Comparison of ENCODE assay signal across 30 cellular contexts in genomic region chr7:108104324-108104723, GRCh38. TPM values are rescaled to one million over a fixed set of nuclear protein-coding genes. Genes with fewer than 3 reads are reported as not detected.
DNase-seq lines count a peak whose midpoint lies in the region; TF ChIP-seq lines count a peak whose summit lies in the region.
"Had no signal": no experiment of that assay in that cellular context is flagged by ENCODE, and none has a peak within 500 bp of the region (broad histone marks: within the 10 kb centered on the region; RNA-seq: fewer than 3 reads in every experiment).

No MANE protein-coding gene starts in this region.

- TF ChIP-seq EP300 in stomach (IDR thresholded peaks at IDR 0.05), result no peak

- H3K27me3 ChIP-seq in GM23248 (replicated peaks; ENCODE audit: insufficient read depth) (no peaks in the 10 kb centered on the region), trophoblast cell (ENCODE audit: insufficient read depth, low read length) (no peaks in the 10 kb centered on the region), stomach (no peaks in the 10 kb centered on the region)
- H3K27me3 ChIP-seq: BLaER1 treated with 17β-estradiol and CSF1 and Interleukin-3, amounts not matched to agents 10 nM and 100 nM; colonic mucosa; tibial artery had no signal

- H3K36me3 ChIP-seq in GM23248 (ENCODE audit: low read depth) (no peaks in the 10 kb centered on the region), trophoblast cell (ENCODE audit: control insufficient read depth in 1 of 2, insufficient read depth in 2 of 2, low read length in 2 of 2) (no peaks in the 10 kb centered on the region), stomach (no peaks in the 10 kb centered on the region)
- H3K36me3 ChIP-seq: BLaER1 treated with 17β-estradiol and CSF1 and Interleukin-3, amounts not matched to agents 10 nM and 100 nM; colonic mucosa; neutrophil; prostate gland; tibial artery had no signal

- peak overlapping the region; percentile 87 for H2BK5ac ChIP-seq in trophoblast cell (ENCODE audit: low read depth, low read length, poor library complexity)

- H3K18ac ChIP-seq in trophoblast cell (ENCODE audit: low read length), result peak overlapping the region; percentile 72

- H2BK12ac ChIP-seq in trophoblast cell (ENCODE audit: low read length), result peak overlapping the region; percentile 97

- H3K4ac ChIP-seq in trophoblast cell (ENCODE audit: low read depth, low read length), result no peak overlapping the region

- peak overlapping the region; percentile 26 for H2AK5ac ChIP-seq in trophoblast cell (ENCODE audit: low read length)

- no peak overlapping the region for H3K27ac Mint-ChIP-seq in activated naive CD8-positive, alpha-beta T cell treated with anti-CD3 and anti-CD28 coated beads for 36 hours
- H3K27ac Mint-ChIP-seq: activated B cell treated with CpG ODN at 0.5 μM for 24 hours; activated naive CD4-positive, alpha-beta T cell treated with anti-CD3 and anti-CD28 coated beads for 36 hours; naive B cell had no signal

- H3K9me3 Mint-ChIP-seq in activated naive CD8-positive, alpha-beta T cell treated with anti-CD3 and anti-CD28 coated beads for 36 hours, result no peaks in the 10 kb centered on the region
- H3K9me3 Mint-ChIP-seq: activated B cell treated with CpG ODN at 0.5 μM for 24 hours; activated naive CD4-positive, alpha-beta T cell treated with anti-CD3 and anti-CD28 coated beads for 36 hours; naive B cell had no signal

- 86 to 95% methylated on average over 7 of the region's 7 CpGs for WGBS in GM23248 (ENCODE audit: low coverage in 1 of 2, low lambda C conversion rate in 2 of 2, missing lambda C conversion rate in 2 of 2), 2 experiments
- no CpG with 5 or more reads among the region's 7 CpGs for WGBS in trophoblast cell (ENCODE audit: extremely low coverage, insufficient coverage, insufficient read length)
- 69 to 84% (median 78%) methylated on average over 7 of the region's 7 CpGs for WGBS in stomach, 5 donors

- no peak overlapping the region for H3K23ac ChIP-seq in trophoblast cell (ENCODE audit: low read length)

- H2AFZ ChIP-seq in GM23248 (peak overlapping the region; percentile 10; the same call in 1 of the 2 replicates), trophoblast cell (ENCODE audit: insufficient read depth, low read length, poor library complexity) (peak overlapping the region; percentile 52)

- H3K4me3 ChIP-seq in GM23248 (no peak overlapping the region), foreskin fibroblast (ENCODE audit: low read depth in 1 of 2, low read length in 2 of 2) (no peak overlapping the region), trophoblast cell (ENCODE audit: low read depth, low read length) (peak overlapping the region; percentile 2), stomach (no peak overlapping the region)
- H3K4me3 ChIP-seq: BLaER1 treated with 17β-estradiol and CSF1 and Interleukin-3, amounts not matched to agents 10 nM and 100 nM; colonic mucosa; prostate gland; skin epidermis; tibial artery had no signal

- H3K27me3 Mint-ChIP-seq in activated naive CD8-positive, alpha-beta T cell treated with anti-CD3 and anti-CD28 coated beads for 36 hours, result no peaks in the 10 kb centered on the region

- peaks cover 8% of the 10 kb centered on the region; the same call in 1 of the 2 replicates for H3F3A ChIP-seq in GM23248 (ENCODE audit: insufficient read depth)

- H3K79me2 ChIP-seq in GM23248 (ENCODE audit: insufficient read depth) (no peaks in the 10 kb centered on the region), trophoblast cell (ENCODE audit: control insufficient read depth, insufficient read depth, low read length, poor library complexity) (peaks cover 4% of the 10 kb centered on the region)

- H4K20me1 ChIP-seq in GM23248 (ENCODE audit: insufficient read depth), result no peaks in the 10 kb centered on the region
- H4K20me1 ChIP-seq: BLaER1 treated with 17β-estradiol and CSF1 and Interleukin-3, amounts not matched to agents 10 nM and 100 nM had no signal

- TF ChIP-seq CTCF in VCaP (conservative IDR thresholded peaks at IDR 0.05) (no peak), foreskin fibroblast (IDR thresholded peaks at IDR 0.05; ENCODE audit: low read depth, low read length) (no peak), stomach (IDR thresholded peaks at IDR 0.05) (no peak)

- H4K12ac ChIP-seq in trophoblast cell (ENCODE audit: low read depth, low read length), result no peak overlapping the region

- H3K4me2 ChIP-seq in GM23248 (ENCODE audit: unreplicated experiment) (no peak overlapping the region), trophoblast cell (ENCODE audit: low read length) (no peak overlapping the region)
- H3K4me2 ChIP-seq: BLaER1 treated with 17β-estradiol and CSF1 and Interleukin-3, amounts not matched to agents 10 nM and 100 nM had no signal

- H2BK120ac ChIP-seq in trophoblast cell (ENCODE audit: insufficient read depth, low read length, poor library complexity), result peak overlapping the region; percentile 85

- peaks cover 3% of the 10 kb centered on the region for H3K4me1 Mint-ChIP-seq in activated naive CD8-positive, alpha-beta T cell treated with anti-CD3 and anti-CD28 coated beads for 36 hours
- H3K4me1 Mint-ChIP-seq: activated B cell treated with CpG ODN at 0.5 μM for 24 hours, naive B cell had no signal

- H3K9me3 ChIP-seq in GM23248 (ENCODE audit: low read depth) (no peaks in the 10 kb centered on the region), trophoblast cell (ENCODE audit: insufficient read depth, low read depth, low read length) (no peaks in the 10 kb centered on the region), stomach (no peaks in the 10 kb centered on the region)
- H3K9me3 ChIP-seq: BLaER1 treated with 17β-estradiol and CSF1 and Interleukin-3, amounts not matched to agents 10 nM and 100 nM; colonic mucosa; neutrophil; prostate gland; tibial artery had no signal

- peak overlapping the region; percentile 84 for H4K8ac ChIP-seq in trophoblast cell (ENCODE audit: low read depth, low read length)

- no peak for DNase-seq in GM23248
- DNase-seq in foreskin fibroblast, result peak; percentile 67 to 83
- no peak for DNase-seq in trophoblast cell
- no peak for DNase-seq in stomach
- DNase-seq in activated naive CD8-positive, alpha-beta T cell treated with anti-CD3 and anti-CD28 coated beads for 36 hours, result no peak
- DNase-seq in stimulated activated CD4-positive, alpha-beta T cell treated with anti-CD3 and anti-CD28 coated beads, Interleukin-1b, Interleukin-23, amount 100 ng/mL, for 48 hours, result no peak
- DNase-seq: activated B cell treated with CpG ODN at 0.5 μM for 24 hours; activated naive CD4-positive, alpha-beta T cell treated with anti-CD3 and anti-CD28 coated beads for 36 hours; amniotic stem cell; Calu3; colonic mucosa; DND-41; effector CD8-positive, alpha-beta T cell; hippocampal formation; left cardiac atrium; mesendoderm; naive B cell; NCI-H1048; NCI-H1694 treated with DMSO at 0.1 percent for 48 hours; NCI-H524 treated with DMSO at 0.1 percent for 48 hours; SIG-M5; stimulated activated CD8-positive, alpha-beta memory T cell treated with anti-CD3 and anti-CD28 coated beads, Interleukin-4, amount 100 ng/mL, for 48 hours; T1000; tibial artery had no signal

- intact Hi-C loops in stomach (cut with DNase I; ENCODE audit: low total_unique reads), result no loop called here

- no peaks in the 10 kb centered on the region for H3K36me3 Mint-ChIP-seq in activated naive CD8-positive, alpha-beta T cell treated with anti-CD3 and anti-CD28 coated beads for 36 hours
- H3K36me3 Mint-ChIP-seq: naive B cell had no signal

- H3K9ac ChIP-seq in GM23248, result no peak overlapping the region
- no peak overlapping the region for H3K9ac ChIP-seq in trophoblast cell (ENCODE audit: low read length)
- H3K9ac ChIP-seq: BLaER1 treated with 17β-estradiol and CSF1 and Interleukin-3, amounts not matched to agents 10 nM and 100 nM had no signal

- peaks cover 14% of the 10 kb centered on the region for H3K79me1 ChIP-seq in trophoblast cell (ENCODE audit: low read length)

- H3K4me1 ChIP-seq in GM23248 (ENCODE audit: insufficient read depth) (peaks cover 16% of the 10 kb centered on the region), trophoblast cell (ENCODE audit: control insufficient read depth in 1 of 2, insufficient read depth in 2 of 2, low read length in 2 of 2) (peaks cover 15% of the 10 kb centered on the region in 2 experiments), stomach (peaks cover 0 to 3% (median 0%) of the 10 kb centered on the region in 4 donors)
- H3K4me1 ChIP-seq: BLaER1 treated with 17β-estradiol and CSF1 and Interleukin-3, amounts not matched to agents 10 nM and 100 nM; colonic mucosa; prostate gland; tibial artery had no signal

- H3K27ac ChIP-seq in GM23248 (no peak overlapping the region), VCaP (peak overlapping the region; percentile 49; the same call in 1 of the 2 replicates), trophoblast cell (ENCODE audit: low read depth, low read length) (peak overlapping the region; percentile 44), stomach (peak overlapping the region in 1 of 5 donors; percentile 32)
- H3K27ac ChIP-seq: BLaER1 treated with 17β-estradiol and CSF1 and Interleukin-3, amounts not matched to agents 10 nM and 100 nM; colonic mucosa; epithelial cell of prostate; neutrophil; prostate gland; skin epidermis; tibial artery had no signal

- no peaks in the 10 kb centered on the region for H3K9me2 ChIP-seq in GM23248 (ENCODE audit: insufficient read depth)

- in situ Hi-C loops in GM23248 (cut with MboI), result no loop called here

- TF ChIP-seq POLR2A in stomach (IDR thresholded peaks at IDR 0.05), result no peak

- H4K91ac ChIP-seq in trophoblast cell (ENCODE audit: low read depth, low read length), result peak overlapping the region; percentile 63

- H3K14ac ChIP-seq in trophoblast cell (ENCODE audit: low read length), result peak overlapping the region; percentile 24

- H3K4me3 Mint-ChIP-seq in activated naive CD8-positive, alpha-beta T cell treated with anti-CD3 and anti-CD28 coated beads for 36 hours, result no peak overlapping the region
- H3K4me3 Mint-ChIP-seq: activated B cell treated with CpG ODN at 0.5 μM for 24 hours; activated naive CD4-positive, alpha-beta T cell treated with anti-CD3 and anti-CD28 coated beads for 36 hours had no signal

RNA-seq across cellular contexts. Expression of gene LAMB4, which starts 25.8 kb away (rescaled TPM):
- total RNA-seq in GM23248 (2014; rRNA removed; shearing (Covaris generic)), result not detected in 2 replicates
- polyA plus RNA-seq in GM23248 (2016; fragmentation: Nextera tagmentation; extraction: Ambion mirVana) (0.08 and 0.16 TPM in 2 replicates), stomach (1 to 10 TPM in 2 of 3 donors, under 1 TPM in 1; 0.68 to 3.6 (median 2.7) TPM)
- polyA plus RNA-seq in trophoblast cell (2013), result 0.56 and 0.85 TPM in 2 replicates
- total RNA-seq in stomach, result 1 to 10 TPM in 1 of 5 donors, under 1 TPM in 2, not detected in 2; under 0.01 to 8.5 (median 0.18) TPM
- total RNA-seq in activated naive CD8-positive, alpha-beta T cell treated with anti-CD3 and anti-CD28 coated beads for 36 hours, result under 1 TPM; 0.40 to 0.45 TPM
- total RNA-seq: activated B cell treated with CpG ODN at 0.5 μM for 24 hours; activated naive CD4-positive, alpha-beta T cell treated with anti-CD3 and anti-CD28 coated beads for 36 hours; Calu3 had no signal

Comparison
In these comparisons a context has a peak if more than half of its experiments do, and no peak if none do; other contexts are left out.
1. DNase-seq: peak in foreskin fibroblast (2 of 2); none in GM23248 (single experiment), trophoblast cell (0 of 2), stomach (single experiment), activated naive CD8-positive, alpha-beta T cell treated with anti-CD3 and anti-CD28 coated beads for 36 hours (single experiment) and stimulated activated CD4-positive, alpha-beta T cell treated with anti-CD3 and anti-CD28 coated beads, Interleukin-1b, Interleukin-23, amount 100 ng/mL, for 48 hours (single experiment).